9 cellular contexts compared by ENCODE assay signal in genomic region chr12:67593041-67593870, GRCh38. TPM values are rescaled to one million over a fixed set of nuclear protein-coding genes. Genes with fewer than 3 reads are reported as not detected.
DNase-seq lines count a peak whose midpoint lies in the region; ATAC-seq, FAIRE-seq and TF ChIP-seq lines count a peak whose summit lies in the region.
"Had no signal": no experiment of that assay in that cellular context is flagged by ENCODE, and none has a peak within 500 bp of the region (broad histone marks: within the 10 kb centered on the region; RNA-seq: fewer than 3 reads in every experiment).

No MANE protein-coding gene starts in this region.

- H3K9ac ChIP-seq in KMS-11 = peak overlapping the region; percentile 14; the same call in 1 of the 2 replicates

- ATAC-seq in GM18870 (IDR thresholded peaks at IDR 0.05; ENCODE audit: unreplicated experiment) (peak; percentile 14), HG03039 (IDR thresholded peaks at IDR 0.05; ENCODE audit: unreplicated experiment) (no peak)

- H3K27ac Mint-ChIP-seq in progenitor cell of endocrine pancreas = peak overlapping the region; percentile 6

- no peak overlapping the region for H3K4me3 ChIP-seq in KMS-11 (IDR thresholded peaks at IDR 0.05; ENCODE audit: insufficient read depth, low read depth, low read length)
- no peak overlapping the region for H3K4me3 ChIP-seq in bronchial epithelial cell (ENCODE audit: low read depth, low read length)
- H3K4me3 ChIP-seq: ascending aorta had no signal

- H3K4me1 ChIP-seq in KMS-11 (ENCODE audit: low read depth, poor library complexity, severe bottlenecking) = peaks cover 34% of the 10 kb centered on the region
- H3K4me1 ChIP-seq: ascending aorta had no signal

- peak; percentile 91 for FAIRE-seq in bronchial epithelial cell (lab: Jason Lieb, UNC)

- peak overlapping the region; percentile 53 for H2AFZ ChIP-seq in KMS-11 (ENCODE audit: low read depth)

- peak overlapping the region; percentile 19 for H3K27ac ChIP-seq in KMS-11
- H3K27ac ChIP-seq: ascending aorta had no signal

- H3K4me1 Mint-ChIP-seq in progenitor cell of endocrine pancreas (ENCODE audit: low read depth) = peaks cover 20% of the 10 kb centered on the region

- H3K36me3 Mint-ChIP-seq in progenitor cell of endocrine pancreas (ENCODE audit: insufficient read depth) = no peaks in the 10 kb centered on the region

- no peaks in the 10 kb centered on the region for H4K20me1 ChIP-seq in KMS-11 (ENCODE audit: insufficient read depth)

- H3K27me3 Mint-ChIP-seq in progenitor cell of endocrine pancreas = no peaks in the 10 kb centered on the region

- no peak for TF ChIP-seq CTCF in KMS-11 (conservative IDR thresholded peaks at IDR 0.05; ENCODE audit: low read depth, low read length)
- TF ChIP-seq CTCF in bronchial epithelial cell (IDR thresholded peaks at IDR 0.05; ENCODE audit: insufficient read depth, low read length, severe bottlenecking) = no peak
- TF ChIP-seq CTCF in progenitor cell of endocrine pancreas (IDR thresholded peaks at IDR 0.05; ENCODE audit: unreplicated experiment) = no peak

- H3K27me3 ChIP-seq in KMS-11 (ENCODE audit: insufficient read depth, low read depth) = no peaks in the 10 kb centered on the region
- H3K27me3 ChIP-seq in bronchial epithelial cell (ENCODE audit: control insufficient read depth, insufficient read depth, low read length) = no peaks in the 10 kb centered on the region
- H3K27me3 ChIP-seq: ascending aorta had no signal

- DNase-seq in bronchial epithelial cell (ENCODE audit: low read depth) = peak; percentile 94
- DNase-seq in progenitor cell of endocrine pancreas (ENCODE audit: low spot score, unreplicated experiment) = peak; percentile 31
- DNase-seq in epidermal melanocyte (ENCODE audit: insufficient read length, low spot score) = no peak
- DNase-seq in NCI-H524 treated with DMSO at 0.1 percent for 48 hours (lab: John Stamatoyannopoulos, UW) = no peak
- DNase-seq: stimulated activated CD4-positive, alpha-beta T cell treated with anti-CD3 and anti-CD28 coated beads, Interleukin-12 subunit alpha, Interleukin-12 subunit beta, amount 100 ng/mL, for 4 hours had no signal

- H3K36me3 ChIP-seq in KMS-11 (ENCODE audit: insufficient read depth) (no peaks in the 10 kb centered on the region), bronchial epithelial cell (ENCODE audit: control insufficient read depth, insufficient read depth, low read length) (no peaks in the 10 kb centered on the region)
- H3K36me3 ChIP-seq: ascending aorta had no signal

- H3K79me2 ChIP-seq in KMS-11 (ENCODE audit: insufficient read depth, low read depth) = no peaks in the 10 kb centered on the region

- peaks cover 6% of the 10 kb centered on the region for H3K9me3 Mint-ChIP-seq in progenitor cell of endocrine pancreas (ENCODE audit: low read depth)

- H3K4me3 Mint-ChIP-seq in progenitor cell of endocrine pancreas (ENCODE audit: low read depth) = no peak overlapping the region

- H3K4me2 ChIP-seq in KMS-11 = peak overlapping the region; percentile 79

RNA-seq across cellular contexts. Expression of gene DYRK2, which starts 55.3 kb away (rescaled TPM):
- 17.6 and 23.8 TPM in 2 replicates for total RNA-seq in bronchial epithelial cell
- total RNA-seq in progenitor cell of endocrine pancreas = 45.0 and 48.1 TPM in 2 replicates

Comparison
In these comparisons a context has a peak if more than half of its experiments do, and no peak if none do; other contexts are left out.
1. DNase-seq: peak in bronchial epithelial cell (single experiment) and progenitor cell of endocrine pancreas (single experiment); none in epidermal melanocyte (single experiment) and NCI-H524 treated with DMSO at 0.1 percent for 48 hours (single experiment).